Comparison of ENCODE assay signal across 8 cellular contexts in the genomic region with DNA sequence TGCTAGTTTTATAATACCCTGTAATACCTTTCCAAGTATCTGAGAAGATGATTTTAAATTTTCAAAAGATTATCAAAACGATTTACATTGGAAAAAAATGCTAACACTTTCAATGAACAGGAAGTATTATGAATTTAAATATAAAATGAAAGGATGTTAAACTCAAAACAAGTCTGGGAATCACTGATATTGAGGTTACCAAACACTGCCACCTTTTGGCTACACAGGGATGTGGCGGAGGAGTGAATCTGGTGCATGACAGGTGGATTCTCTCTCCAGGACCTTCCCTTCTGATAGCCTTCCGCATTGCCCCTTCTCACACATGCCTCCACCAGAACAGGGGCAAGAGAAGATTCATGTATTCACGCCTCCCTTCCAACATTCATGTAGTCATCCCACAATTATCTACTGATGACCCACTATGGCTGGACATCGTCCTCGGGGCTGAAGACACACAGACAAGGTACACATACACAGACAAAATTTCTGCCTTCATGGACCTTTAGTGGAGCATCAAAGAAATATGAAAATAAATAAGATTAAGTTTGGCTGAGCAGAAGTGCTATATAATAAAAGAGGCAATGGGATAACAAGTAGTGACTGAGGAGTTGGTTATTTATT. TPM values are rescaled to one million over a fixed set of nuclear protein-coding genes. Genes with fewer than 3 reads are reported as not detected.
DNase-seq lines count a peak whose midpoint lies in the region; ATAC-seq and TF ChIP-seq lines count a peak whose summit lies in the region.

No MANE protein-coding gene starts in this region.

- H3K27ac Mint-ChIP-seq in CD14-positive monocyte (peak overlapping the region in 4 of 7 donors; percentile 6 to 58 (median 28)), GM23338 (no peak overlapping the region)

- H3K23ac ChIP-seq in mesendoderm (ENCODE audit: low read length): no peak overlapping the region

- H3K27me3 Mint-ChIP-seq in CD14-positive monocyte (ENCODE audit: low read depth in 3 of 3) (no peaks in the 10 kb centered on the region), GM23338 (ENCODE audit: insufficient read depth, low read depth, poor library complexity) (no peaks in the 10 kb centered on the region)

- no peak overlapping the region for H4K5ac ChIP-seq in mesendoderm (ENCODE audit: low read length)

- H3K4me2 ChIP-seq in GM23338 (no peak overlapping the region), mesendoderm (ENCODE audit: low read length) (no peak overlapping the region)

- H3K9me3 Mint-ChIP-seq in CD14-positive monocyte (no peaks in the 10 kb centered on the region), GM23338 (no peaks in the 10 kb centered on the region)

- H3K36me3 Mint-ChIP-seq in CD14-positive monocyte: peaks cover 43 to 70% of the 10 kb centered on the region in 2 donors
- H3K36me3 Mint-ChIP-seq in GM23338 (ENCODE audit: low read depth): no peaks in the 10 kb centered on the region

- no peak overlapping the region for H4K8ac ChIP-seq in mesendoderm (ENCODE audit: low read depth, low read length)

- WGBS in mesendoderm (ENCODE audit: extremely low coverage, insufficient coverage, low lambda C conversion rate): no CpG with 5 or more reads among the region's 6 CpGs

- H2BK120ac ChIP-seq in mesendoderm (ENCODE audit: low read depth, low read length): no peak overlapping the region

- no peak overlapping the region for H3K4ac ChIP-seq in mesendoderm (ENCODE audit: low read depth, low read length)

- H2BK5ac ChIP-seq in mesendoderm (ENCODE audit: low read length): no peak overlapping the region

- no peak overlapping the region for H3K27ac ChIP-seq in GM23338 (ENCODE audit: low read depth)
- H3K27ac ChIP-seq in mesendoderm (ENCODE audit: low read depth, low read length): no peak overlapping the region

- DNase-seq in CD14-positive monocyte (ENCODE audit: low spot score): no peak
- peak; percentile 77 for DNase-seq in GM23338 (ENCODE audit: low spot score)
- DNase-seq in RPMI8226: peak; percentile 40
- peak; percentile 30 for DNase-seq in cerebellum (ENCODE audit: low spot score)
- peak; percentile 56 for DNase-seq in mesendoderm
- DNase-seq in GDM1 (lab: John Stamatoyannopoulos, UW): no peak
- no peak for DNase-seq in DMS153 (lab: John Stamatoyannopoulos, UW)

- peak; percentile 74 for TF ChIP-seq CTCF in CD14-positive monocyte (IDR thresholded peaks at IDR 0.05)
- TF ChIP-seq CTCF in GM23338 (conservative IDR thresholded peaks at IDR 0.05; ENCODE audit: low read depth in 2 of 2): peak; percentile 78 to 90

- H3K27me3 ChIP-seq in GM23338 (ENCODE audit: insufficient read depth) (no peaks in the 10 kb centered on the region), mesendoderm (ENCODE audit: insufficient read depth, low read length, poor library complexity) (no peaks in the 10 kb centered on the region)

- H3K56ac ChIP-seq in mesendoderm (ENCODE audit: low read length): no peak overlapping the region

- intact Hi-C loops in CD14-positive monocyte (cut with micrococcal nuclease): no loop called here

- no peaks in the 10 kb centered on the region for H3F3A ChIP-seq in GM23338 (replicated peaks; ENCODE audit: low read depth)

- ATAC-seq in GM23338 (peak; percentile 88), HG02973 (IDR thresholded peaks at IDR 0.05; ENCODE audit: unreplicated experiment) (no peak)

- no peak overlapping the region for H3K18ac ChIP-seq in mesendoderm (ENCODE audit: low read length)

- H3K4me3 Mint-ChIP-seq in CD14-positive monocyte: no peak overlapping the region
- H3K4me3 Mint-ChIP-seq in GM23338: no peak overlapping the region

- H2BK15ac ChIP-seq in mesendoderm (replicated peaks; ENCODE audit: low read depth): no peak overlapping the region

- H2AFZ ChIP-seq in GM23338: no peak overlapping the region

- H3K4me3 ChIP-seq in GM23338 (no peak overlapping the region), mesendoderm (ENCODE audit: low read length) (no peak overlapping the region)

- no peak overlapping the region for H2AK5ac ChIP-seq in mesendoderm (ENCODE audit: low read length)

- no peaks in the 10 kb centered on the region for H3K36me3 ChIP-seq in GM23338 (ENCODE audit: insufficient read depth)
- H3K36me3 ChIP-seq in mesendoderm (ENCODE audit: control insufficient read depth, insufficient read depth, low read length): no peaks in the 10 kb centered on the region

- no peak overlapping the region for H3K9ac ChIP-seq in mesendoderm (ENCODE audit: low read length)

- H3K4me1 ChIP-seq in GM23338 (ENCODE audit: insufficient read depth) (no peaks in the 10 kb centered on the region), mesendoderm (ENCODE audit: control insufficient read depth, low read depth, low read length) (no peaks in the 10 kb centered on the region)

- H3K4me1 Mint-ChIP-seq in CD14-positive monocyte (no peaks in the 10 kb centered on the region), GM23338 (no peaks in the 10 kb centered on the region)

- H4K20me1 ChIP-seq in GM23338 (replicated peaks; ENCODE audit: insufficient read depth): no peaks in the 10 kb centered on the region; the same call in 1 of the 2 replicates

- H3K79me1 ChIP-seq in mesendoderm (ENCODE audit: low read length): no peaks in the 10 kb centered on the region

- H3K79me2 ChIP-seq in GM23338 (replicated peaks; ENCODE audit: insufficient read depth) (no peaks in the 10 kb centered on the region), mesendoderm (ENCODE audit: control insufficient read depth, insufficient read depth, low read length) (no peaks in the 10 kb centered on the region)

- H3K9me2 ChIP-seq in GM23338 (ENCODE audit: insufficient read depth): no peaks in the 10 kb centered on the region

TF ChIP-seq in GM23338, 12 proteins besides CTCF, POLR2A, EP300 and RAD21 (continues in another document):
- TF ChIP-seq, protein P1, sequence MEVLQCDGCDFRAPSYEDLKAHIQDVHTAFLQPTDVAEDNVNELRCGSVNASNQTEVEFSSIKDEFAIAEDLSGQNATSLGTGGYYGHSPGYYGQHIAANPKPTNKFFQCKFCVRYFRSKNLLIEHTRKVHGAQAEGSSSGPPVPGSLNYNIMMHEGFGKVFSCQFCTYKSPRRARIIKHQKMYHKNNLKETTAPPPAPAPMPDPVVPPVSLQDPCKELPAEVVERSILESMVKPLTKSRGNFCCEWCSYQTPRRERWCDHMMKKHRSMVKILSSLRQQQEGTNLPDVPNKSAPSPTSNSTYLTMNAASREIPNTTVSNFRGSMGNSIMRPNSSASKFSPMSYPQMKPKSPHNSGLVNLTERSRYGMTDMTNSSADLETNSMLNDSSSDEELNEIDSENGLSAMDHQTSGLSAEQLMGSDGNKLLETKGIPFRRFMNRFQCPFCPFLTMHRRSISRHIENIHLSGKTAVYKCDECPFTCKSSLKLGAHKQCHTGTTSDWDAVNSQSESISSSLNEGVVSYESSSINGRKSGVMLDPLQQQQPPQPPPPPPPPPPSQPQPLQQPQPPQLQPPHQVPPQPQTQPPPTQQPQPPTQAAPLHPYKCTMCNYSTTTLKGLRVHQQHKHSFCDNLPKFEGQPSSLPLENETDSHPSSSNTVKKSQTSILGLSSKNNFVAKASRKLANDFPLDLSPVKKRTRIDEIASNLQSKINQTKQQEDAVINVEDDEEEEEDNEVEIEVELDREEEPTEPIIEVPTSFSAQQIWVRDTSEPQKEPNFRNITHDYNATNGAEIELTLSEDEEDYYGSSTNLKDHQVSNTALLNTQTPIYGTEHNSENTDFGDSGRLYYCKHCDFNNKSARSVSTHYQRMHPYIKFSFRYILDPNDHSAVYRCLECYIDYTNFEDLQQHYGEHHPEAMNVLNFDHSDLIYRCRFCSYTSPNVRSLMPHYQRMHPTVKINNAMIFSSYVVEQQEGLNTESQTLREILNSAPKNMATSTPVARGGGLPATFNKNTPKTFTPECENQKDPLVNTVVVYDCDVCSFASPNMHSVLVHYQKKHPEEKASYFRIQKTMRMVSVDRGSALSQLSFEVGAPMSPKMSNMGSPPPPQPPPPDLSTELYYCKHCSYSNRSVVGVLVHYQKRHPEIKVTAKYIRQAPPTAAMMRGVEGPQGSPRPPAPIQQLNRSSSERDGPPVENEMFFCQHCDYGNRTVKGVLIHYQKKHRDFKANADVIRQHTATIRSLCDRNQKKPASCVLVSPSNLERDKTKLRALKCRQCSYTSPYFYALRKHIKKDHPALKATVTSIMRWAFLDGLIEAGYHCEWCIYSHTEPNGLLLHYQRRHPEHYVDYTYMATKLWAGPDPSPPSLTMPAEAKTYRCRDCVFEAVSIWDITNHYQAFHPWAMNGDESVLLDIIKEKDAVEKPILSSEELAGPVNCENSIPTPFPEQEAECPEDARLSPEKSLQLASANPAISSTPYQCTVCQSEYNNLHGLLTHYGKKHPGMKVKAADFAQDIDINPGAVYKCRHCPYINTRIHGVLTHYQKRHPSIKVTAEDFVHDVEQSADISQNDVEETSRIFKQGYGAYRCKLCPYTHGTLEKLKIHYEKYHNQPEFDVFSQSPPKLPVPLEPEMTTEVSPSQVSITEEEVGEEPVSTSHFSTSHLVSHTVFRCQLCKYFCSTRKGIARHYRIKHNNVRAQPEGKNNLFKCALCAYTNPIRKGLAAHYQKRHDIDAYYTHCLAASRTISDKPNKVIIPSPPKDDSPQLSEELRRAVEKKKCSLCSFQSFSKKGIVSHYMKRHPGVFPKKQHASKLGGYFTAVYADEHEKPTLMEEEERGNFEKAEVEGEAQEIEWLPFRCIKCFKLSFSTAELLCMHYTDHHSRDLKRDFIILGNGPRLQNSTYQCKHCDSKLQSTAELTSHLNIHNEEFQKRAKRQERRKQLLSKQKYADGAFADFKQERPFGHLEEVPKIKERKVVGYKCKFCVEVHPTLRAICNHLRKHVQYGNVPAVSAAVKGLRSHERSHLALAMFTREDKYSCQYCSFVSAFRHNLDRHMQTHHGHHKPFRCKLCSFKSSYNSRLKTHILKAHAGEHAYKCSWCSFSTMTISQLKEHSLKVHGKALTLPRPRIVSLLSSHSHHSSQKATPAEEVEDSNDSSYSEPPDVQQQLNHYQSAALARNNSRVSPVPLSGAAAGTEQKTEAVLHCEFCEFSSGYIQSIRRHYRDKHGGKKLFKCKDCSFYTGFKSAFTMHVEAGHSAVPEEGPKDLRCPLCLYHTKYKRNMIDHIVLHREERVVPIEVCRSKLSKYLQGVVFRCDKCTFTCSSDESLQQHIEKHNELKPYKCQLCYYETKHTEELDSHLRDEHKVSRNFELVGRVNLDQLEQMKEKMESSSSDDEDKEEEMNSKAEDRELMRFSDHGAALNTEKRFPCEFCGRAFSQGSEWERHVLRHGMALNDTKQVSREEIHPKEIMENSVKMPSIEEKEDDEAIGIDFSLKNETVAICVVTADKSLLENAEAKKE (CRISPR knock-in tag; IDR thresholded peaks at IDR 0.05): no peak
- no peak for TF ChIP-seq ZNF331 (CRISPR knock-in tag; IDR thresholded peaks at IDR 0.05; ENCODE audit: low read depth)

RNA-seq across cellular contexts. Expression of a gene that starts 34.7 kb away (rescaled TPM):
- 10 to 100 TPM; 36.9 to 46.8 TPM for polyA plus RNA-seq in CD14-positive monocyte
- total RNA-seq in GM23338 (2014; rRNA removed; shearing (Covaris generic)): 18.0 and 24.6 TPM in 2 replicates
- polyA plus RNA-seq in GM23338 (2016; fragmentation: Nextera tagmentation; extraction: Ambion mirVana): 9.6 and 10.2 TPM in 2 replicates
- 5.7 TPM for total RNA-seq in cerebellum
- 2.2 TPM for polyA plus RNA-seq in mesendoderm (2013, experiment 1 of 2)
- 2.3 TPM for polyA plus RNA-seq in mesendoderm (2013, experiment 2 of 2)

RNA-seq across cellular contexts. Expression of a gene that starts 55.1 kb away (rescaled TPM):
- polyA plus RNA-seq in CD14-positive monocyte (10 to 100 TPM; 13.6 to 15.4 TPM), GM23338 (2016; fragmentation: Nextera tagmentation; extraction: Ambion mirVana) (16.6 and 20.7 TPM in 2 replicates)
- 14.4 and 20.5 TPM in 2 replicates for total RNA-seq in GM23338 (2014; rRNA removed; shearing (Covaris generic))
- total RNA-seq in cerebellum: 14.5 TPM
- polyA plus RNA-seq in mesendoderm (2013, experiment 1 of 2): 12.8 TPM
- polyA plus RNA-seq in mesendoderm (2013, experiment 2 of 2): 13.7 TPM

Comparison
In these comparisons a context has a peak if more than half of its experiments do, and no peak if none do; other contexts are left out.
1. DNase-seq: peak in GM23338 (single experiment), RPMI8226 (single experiment), cerebellum (single experiment) and mesendoderm (single experiment); none in CD14-positive monocyte (single experiment), GDM1 (single experiment) and DMS153 (single experiment).